In genomic region chr9:122941560-122942234, GRCh38 we compare ENCODE assay signal across 8 cellular contexts. TPM values are rescaled to one million over a fixed set of nuclear protein-coding genes. Genes with fewer than 3 reads are reported as not detected.
A peak's percentile ranks its signal among the peaks of the same experiment; 100 is the strongest.
DNase-seq lines count a peak whose midpoint lies in the region; ATAC-seq and TF ChIP-seq lines count a peak whose summit lies in the region.

No MANE protein-coding gene starts in this region.

- no peak overlapping the region for H3T11ph ChIP-seq in H9 (ENCODE audit: low read length)

- peaks cover 19 to 22% of the 10 kb centered on the region in 2 experiments for H3K4me1 Mint-ChIP-seq in H9
- H3K4me1 Mint-ChIP-seq in T-helper 17 cell, result peaks cover 20% of the 10 kb centered on the region
- H3K4me1 Mint-ChIP-seq in neural crest cell, result peaks cover 34% of the 10 kb centered on the region

- DNase-seq in BJ (ENCODE audit: low read depth), result no peak
- no peak for DNase-seq in H9
- no peak for DNase-seq in T-helper 17 cell
- DNase-seq in fibroblast of mammary gland (ENCODE audit: low read depth), result peak; percentile 67
- DNase-seq in neural crest cell (ENCODE audit: low read depth, low spot score), result no peak
- DNase-seq in KG1 (lab: John Stamatoyannopoulos, UW), result no peak
- no peak for DNase-seq in NCI-H128 (lab: John Stamatoyannopoulos, UW; ENCODE audit: unreplicated experiment)

- H3K4me3 Mint-ChIP-seq in H9, result peak overlapping the region; percentile 91 to 94
- peak overlapping the region; percentile 97 for H3K4me3 Mint-ChIP-seq in T-helper 17 cell
- H3K4me3 Mint-ChIP-seq in neural crest cell, result peak overlapping the region; percentile 95

- no peak overlapping the region for H4K8ac ChIP-seq in H9 (replicated peaks; ENCODE audit: insufficient read length, low read depth, low read length)

- H4K91ac ChIP-seq in H9 (ENCODE audit: insufficient read length, low read depth, low read length), result no peak overlapping the region

- no peaks in the 10 kb centered on the region for H3K36me3 ChIP-seq in BJ (ENCODE audit: control insufficient read depth, insufficient read depth, low read length)

- TF ChIP-seq CTCF in BJ (IDR thresholded peaks at IDR 0.05; ENCODE audit: insufficient read depth, low read depth, low read length) (no peak), H9 (conservative IDR thresholded peaks at IDR 0.05) (no peak), fibroblast of mammary gland (conservative IDR thresholded peaks at IDR 0.05; ENCODE audit: control insufficient read depth, insufficient read depth, low read depth, low read length) (no peak), neural crest cell (conservative IDR thresholded peaks at IDR 0.05) (no peak)

- H3K27ac Mint-ChIP-seq in H9 (peak overlapping the region; percentile 97 to 99 (median 99)), T-helper 17 cell (peak overlapping the region; percentile 92), neural crest cell (ENCODE audit: unreplicated experiment) (peak overlapping the region; percentile 91)

- WGBS in H9 (ENCODE audit: extremely low coverage, insufficient read length, low lambda C conversion rate), result no CpG with 5 or more reads among the region's 18 CpGs

- H2BK120ac ChIP-seq in H9 (ENCODE audit: low read depth, low read length, poor library complexity, severe bottlenecking), result no peak overlapping the region

- no peak overlapping the region for H2AK5ac ChIP-seq in H9 (ENCODE audit: insufficient read length, low read length)

- H3K27me3 Mint-ChIP-seq in H9 (ENCODE audit: low read depth) (no peaks in the 10 kb centered on the region), T-helper 17 cell (no peaks in the 10 kb centered on the region), neural crest cell (ENCODE audit: low read depth) (no peaks in the 10 kb centered on the region)

- H3K9me3 ChIP-seq in H9 (ENCODE audit: control insufficient read depth, low read depth, low read length) (no peaks in the 10 kb centered on the region), T-helper 17 cell (ENCODE audit: control insufficient read depth, low read length, poor library complexity, severe bottlenecking) (no peaks in the 10 kb centered on the region)

- no peaks in the 10 kb centered on the region for H3K9me3 Mint-ChIP-seq in H9
- H3K9me3 Mint-ChIP-seq in neural crest cell, result no peaks in the 10 kb centered on the region

- H2AFZ ChIP-seq in H9 (ENCODE audit: low read length), result no peak overlapping the region

- peak overlapping the region; percentile 91 for H3K9ac ChIP-seq in H9 (ENCODE audit: extremely low read depth, insufficient read length, low read length)

- H3K4ac ChIP-seq in H9 (ENCODE audit: low read depth, low read length), result no peak overlapping the region

- H3K14ac ChIP-seq in H9 (ENCODE audit: insufficient read depth, low read length), result peak overlapping the region; percentile 41; the same call in 1 of the 2 replicates

- no peak overlapping the region for H2BK12ac ChIP-seq in H9 (ENCODE audit: insufficient read length, low read depth, low read length)

- peak overlapping the region; percentile 34 for H3K18ac ChIP-seq in H9 (ENCODE audit: insufficient read length, low read depth, low read length)

- peaks cover 6 to 20% (median 15%) of the 10 kb centered on the region in 3 experiments for H3K36me3 Mint-ChIP-seq in H9 (ENCODE audit: insufficient read depth in 1 of 3, low read depth in 3 of 3)
- peaks cover 3% of the 10 kb centered on the region for H3K36me3 Mint-ChIP-seq in T-helper 17 cell (ENCODE audit: low read depth)
- H3K36me3 Mint-ChIP-seq in neural crest cell (ENCODE audit: low read depth), result peaks cover 7% of the 10 kb centered on the region

- H4K5ac ChIP-seq in H9 (ENCODE audit: insufficient read length, low read depth, low read length), result no peak overlapping the region

- peak overlapping the region; percentile 94 for H3K4me3 ChIP-seq in BJ (ENCODE audit: low read depth, low read length)
- H3K4me3 ChIP-seq in fibroblast of mammary gland (ENCODE audit: control insufficient read depth, low read depth, low read length), result peak overlapping the region; percentile 76

- H3K56ac ChIP-seq in H9 (ENCODE audit: insufficient read length, low read depth, low read length), result no peak overlapping the region

- H3K4me1 ChIP-seq in H9 (ENCODE audit: insufficient read depth, low read length), result peaks cover 2% of the 10 kb centered on the region; the same call in 1 of the 2 replicates

- no peaks in the 10 kb centered on the region for H3K79me1 ChIP-seq in H9 (ENCODE audit: insufficient read depth, low read depth, low read length, poor library complexity, severe bottlenecking)

- H2BK5ac ChIP-seq in H9 (ENCODE audit: insufficient read length, low read length), result no peak overlapping the region

- no peaks in the 10 kb centered on the region for H3K27me3 ChIP-seq in BJ (ENCODE audit: control insufficient read depth, insufficient read depth, low read length)
- H3K27me3 ChIP-seq in H9 (ENCODE audit: insufficient read depth, low read length), result no peaks in the 10 kb centered on the region

- POLR2A ChIA-PET in BJ (lab: Charles Lee), result interaction anchor here (0.5 kb wide), 1 partner anchor 606 kb away, joined by 3 read pairs; no protein-coding TSS in a partner anchor

- H3K79me2 ChIP-seq in H9 (ENCODE audit: insufficient read depth, low read length), result peaks cover 22% of the 10 kb centered on the region; the same call in 1 of the 2 replicates

- ATAC-seq in T-helper 17 cell (no peak), HG03095 (IDR thresholded peaks at IDR 0.05; ENCODE audit: unreplicated experiment) (no peak)

- H3K23ac ChIP-seq in H9 (ENCODE audit: insufficient read length, low read depth, low read length), result no peak overlapping the region

- H4K20me1 ChIP-seq in H9 (ENCODE audit: control insufficient read depth, insufficient read depth, insufficient read length), result no peaks in the 10 kb centered on the region

- peak overlapping the region; percentile 70 for H3K4me2 ChIP-seq in H9 (ENCODE audit: insufficient read depth, insufficient read length, low read length)

- H2BK15ac ChIP-seq in H9 (ENCODE audit: low read depth, low read length), result no peak overlapping the region

- peak overlapping the region; percentile 10 for H3K27ac ChIP-seq in H9 (ENCODE audit: insufficient read length, low read depth, low read length)

- no peak overlapping the region for H2BK20ac ChIP-seq in H9 (ENCODE audit: low read depth, low read length, poor library complexity, severe bottlenecking)

- H3K23me2 ChIP-seq in H9 (ENCODE audit: insufficient read length, low read depth, low read length, poor library complexity, severe bottlenecking), result peaks cover 3% of the 10 kb centered on the region

- CTCF ChIA-PET in BJ (lab: Yijun Ruan, JAX), result interaction anchor here (0.6 to 0.7 kb wide), 2 partner anchors 70 to 499 kb away, joined by 3 read pairs; no protein-coding TSS in a partner anchor

RNA-seq across cellular contexts. Expression of gene RABGAP1, which starts 0.9 kb away (rescaled TPM):
- polyA plus RNA-seq in BJ (2011; rRNA removed), result 30.8 and 37.0 TPM in 2 replicates
- polyA minus RNA-seq in BJ (2011; rRNA and poly(A)+ RNA removed), result 31.0 and 39.8 TPM in 2 replicates
- total RNA-seq in H9 (2021) (31.6 and 33.5 TPM in 2 replicates), T-helper 17 cell (10 to 100 TPM; 33.8 to 36.7 TPM), neural crest cell (54.9 and 59.5 TPM in 2 replicates)

RNA-seq across cellular contexts. Expression of gene ZBTB26, which starts 10.4 kb away (rescaled TPM):
- 4.4 and 8.0 TPM in 2 replicates for polyA plus RNA-seq in BJ (2011; rRNA removed)
- polyA minus RNA-seq in BJ (2011; rRNA and poly(A)+ RNA removed), result 4.0 and 4.7 TPM in 2 replicates
- total RNA-seq in H9 (2021) (5.8 and 6.1 TPM in 2 replicates), T-helper 17 cell (1 to 10 TPM; 6.9 to 7.2 TPM), neural crest cell (13.2 and 13.5 TPM in 2 replicates)

RNA-seq across cellular contexts. Expression of gene ZBTB6, which starts 28.6 kb away (rescaled TPM):
- 2.5 and 5.0 TPM in 2 replicates for polyA plus RNA-seq in BJ (2011; rRNA removed)
- 2.9 and 3.4 TPM in 2 replicates for polyA minus RNA-seq in BJ (2011; rRNA and poly(A)+ RNA removed)
- 10.2 and 10.6 TPM in 2 replicates for total RNA-seq in H9 (2021)
- total RNA-seq in T-helper 17 cell, result 1 to 10 TPM; 3.7 to 4.7 TPM
- 8.4 and 9.4 TPM in 2 replicates for total RNA-seq in neural crest cell

RNA-seq across cellular contexts. Expression of gene RC3H2, which starts 36.5 kb away (rescaled TPM):
- 35.3 and 50.2 TPM in 2 replicates for polyA plus RNA-seq in BJ (2011; rRNA removed)
- polyA minus RNA-seq in BJ (2011; rRNA and poly(A)+ RNA removed), result 50.8 and 73.5 TPM in 2 replicates
- total RNA-seq in H9 (2021) (49.0 and 49.8 TPM in 2 replicates), T-helper 17 cell (10 to 100 TPM; 51.5 to 69.6 TPM), neural crest cell (53.5 and 54.1 TPM in 2 replicates)
